Comparison of ENCODE assay signal across 21 cellular contexts in genomic region chr18:78151948-78152725, GRCh38.
DNase-seq lines count a peak whose midpoint lies in the region; ATAC-seq, FAIRE-seq and TF ChIP-seq lines count a peak whose summit lies in the region.
"Had no signal": no experiment of that assay in that cellular context is flagged by ENCODE, and none has a peak within 500 bp of the region (broad histone marks: within the 10 kb centered on the region; RNA-seq: fewer than 3 reads in every experiment).

No MANE protein-coding gene starts in this region.

- intact Hi-C loops in GM12878 (cut with micrococcal nuclease; ENCODE audit: unreplicated experiment) (no loop called here), esophagus muscularis mucosa (cut with DNase I) (no loop called here), sciatic nerve (cut with DNase I) (no loop called here), testis (cut with DNase I; ENCODE audit: low total_unique reads) (no loop called here)

- H4K20me1 ChIP-seq in GM12878 (ENCODE audit: control insufficient read depth, insufficient read depth): no peaks in the 10 kb centered on the region

- TF ChIP-seq RAD21 in GM12878 (IDR thresholded peaks at IDR 0.05; ENCODE audit: insufficient read depth, low read depth, low read length): no peak

- no peak overlapping the region for H2AFZ ChIP-seq in GM12878 (ENCODE audit: control insufficient read depth, low read depth, low read length)
- H2AFZ ChIP-seq: GM23338 had no signal

- in situ Hi-C loops in GM12878 (cut with MboI): no loop called here

- H3K27me3 ChIP-seq in GM12878 (replicated peaks in 1 of 2; ENCODE audit: control insufficient read depth in 2 of 2, insufficient read depth in 2 of 2, low read length in 1 of 2) (no peaks in the 10 kb centered on the region), esophagus muscularis mucosa (peaks cover 0 to 7% (median 0%) of the 10 kb centered on the region in 4 donors), right atrium auricular region (no peaks in the 10 kb centered on the region), testis (no peaks in the 10 kb centered on the region)
- H3K27me3 ChIP-seq: BE2C had no signal

- no peaks in the 10 kb centered on the region for H3K79me2 ChIP-seq in GM12878 (ENCODE audit: control insufficient read depth, insufficient read depth, low read length)

- no peaks in the 10 kb centered on the region for H3K4me1 Mint-ChIP-seq in osteocyte (ENCODE audit: unreplicated experiment)
- H3K4me1 Mint-ChIP-seq: CD4-positive, CD25-positive, alpha-beta regulatory T cell; CD8-positive, alpha-beta memory T cell; GM23338 had no signal

- ATAC-seq in GM12878: no peak
- peak; percentile 10 for ATAC-seq in sciatic nerve
- ATAC-seq: GM23338 had no signal

- RAD21 ChIA-PET in GM12878 (lab: Charles Lee; ENCODE audit: unreplicated experiment): no interaction called here

- no peaks in the 10 kb centered on the region for H3K27me3 Mint-ChIP-seq in osteocyte (ENCODE audit: unreplicated experiment)
- H3K27me3 Mint-ChIP-seq: CD4-positive, CD25-positive, alpha-beta regulatory T cell; CD8-positive, alpha-beta memory T cell had no signal

- WGBS in GM12878 (ENCODE audit: insufficient coverage, insufficient replicate concordance, low lambda C conversion rate, missing lambda C conversion rate): 42% methylated on average over 16 of the region's 17 CpGs
- WGBS in esophagus muscularis mucosa: 94% methylated on average over 17 of the region's 17 CpGs
- 56 to 80% methylated on average over 17 of the region's 17 CpGs for WGBS in testis, 2 donors

- BruUV-seq in GM12878 (replicated peaks; lab: Mats Ljungman, UMichigan): no TSS peak

- CTCF ChIA-PET in HEK293 (lab: Yijun Ruan, JAX): interaction anchor here (1.3 kb wide), 1 partner anchor 9 kb away, joined by 4 read pairs; no protein-coding TSS in a partner anchor
- CTCF ChIA-PET in GM12878 (lab: Yijun Ruan, JAX): no interaction called here

- peaks cover 37% of the 10 kb centered on the region for H3K9me3 Mint-ChIP-seq in osteocyte (ENCODE audit: unreplicated experiment)

- H3K4me1 ChIP-seq in HEK293 (ENCODE audit: control insufficient read depth, insufficient read depth, low read length): no peaks in the 10 kb centered on the region
- no peaks in the 10 kb centered on the region for H3K4me1 ChIP-seq in GM12878 (ENCODE audit: control insufficient read depth, insufficient read depth, low read length)
- no peaks in the 10 kb centered on the region for H3K4me1 ChIP-seq in esophagus muscularis mucosa
- H3K4me1 ChIP-seq in right atrium auricular region: no peaks in the 10 kb centered on the region
- no peaks in the 10 kb centered on the region for H3K4me1 ChIP-seq in testis
- H3K4me1 ChIP-seq: BE2C had no signal

- H3K27ac ChIP-seq in HEK293 (ENCODE audit: extremely low read depth, low read depth, low read length) (no peak overlapping the region), GM12878 (ENCODE audit: control insufficient read depth, insufficient read depth) (no peak overlapping the region), esophagus muscularis mucosa (replicated peaks in 1 of 4) (no peak overlapping the region), right atrium auricular region (no peak overlapping the region), testis (no peak overlapping the region)

- POLR2A ChIA-PET in HEK293 (lab: Yijun Ruan, JAX) (no interaction called here), GM12878 (lab: Charles Lee) (no interaction called here)

- no peak for TF ChIP-seq CTCF in HEK293 (tag by site-specific recombination; IDR thresholded peaks at IDR 0.05)
- TF ChIP-seq CTCF in GM12878 (IDR thresholded peaks at IDR 0.05 in 2 of 3, conservative IDR thresholded peaks at IDR 0.05 in 1 of 3; ENCODE audit: control insufficient read depth in 2 of 3, extremely low read depth in 1 of 3, insufficient read depth in 1 of 3, low read depth in 3 of 3, low read length in 3 of 3): no peak
- no peak for TF ChIP-seq CTCF in esophagus muscularis mucosa (IDR thresholded peaks at IDR 0.05)
- no peak for TF ChIP-seq CTCF in right atrium auricular region (IDR thresholded peaks at IDR 0.05)
- TF ChIP-seq CTCF in osteocyte (IDR thresholded peaks at IDR 0.05): no peak
- TF ChIP-seq CTCF in testis (IDR thresholded peaks at IDR 0.05): no peak

- TF ChIP-seq POLR2A in GM12878 (IDR thresholded peaks at IDR 0.05; ENCODE audit: low read depth, low read length) (no peak), esophagus muscularis mucosa (IDR thresholded peaks at IDR 0.05; ENCODE audit: low read depth) (no peak), testis (IDR thresholded peaks at IDR 0.05) (no peak)

- H3K4me3 ChIP-seq in HEK293 (ENCODE audit: low read depth, low read length): no peak overlapping the region
- no peak overlapping the region for H3K4me3 ChIP-seq in GM12878
- no peak overlapping the region for H3K4me3 ChIP-seq in esophagus muscularis mucosa
- no peak overlapping the region for H3K4me3 ChIP-seq in right atrium auricular region
- no peak overlapping the region for H3K4me3 ChIP-seq in testis
- H3K4me3 ChIP-seq: GM23338 had no signal

- SMC1A ChIA-PET in GM12878 (lab: Charles Lee; ENCODE audit: uncharacterized antibody, unreplicated experiment): no interaction called here

- no peak for FAIRE-seq in GM12878 (lab: Jason Lieb, UNC)
- FAIRE-seq: A204.1, D721Med had no signal

- no peak overlapping the region for H3K9ac ChIP-seq in GM12878 (ENCODE audit: control insufficient read depth, insufficient read depth, low read length)

- no peak overlapping the region for H3K27ac Mint-ChIP-seq in osteocyte (ENCODE audit: unreplicated experiment)
- H3K27ac Mint-ChIP-seq: CD4-positive, CD25-positive, alpha-beta regulatory T cell; CD8-positive, alpha-beta memory T cell; GM23338 had no signal

- no peaks in the 10 kb centered on the region for H3K9me3 ChIP-seq in HEK293 (ENCODE audit: control insufficient read depth, insufficient read depth, low read depth, low read length)
- H3K9me3 ChIP-seq in GM12878 (replicated peaks; ENCODE audit: control insufficient read depth, insufficient read depth, low read length): no peaks in the 10 kb centered on the region; the same call in 1 of the 3 replicates
- no peaks in the 10 kb centered on the region for H3K9me3 ChIP-seq in esophagus muscularis mucosa
- H3K9me3 ChIP-seq in right atrium auricular region: no peaks in the 10 kb centered on the region
- no peaks in the 10 kb centered on the region for H3K9me3 ChIP-seq in testis
- H3K9me3 ChIP-seq: BE2C had no signal

- no peak for DNase-seq in GM12878 (ENCODE audit: low read depth, low spot score)
- peak; percentile 45 for DNase-seq in esophagus muscularis mucosa (ENCODE audit: extremely low spot score)
- DNase-seq in sciatic nerve (ENCODE audit: low spot score): no peak
- DNase-seq in right atrium auricular region (ENCODE audit: low spot score): no peak
- no peak for DNase-seq in osteocyte (ENCODE audit: extremely low spot score, unreplicated experiment)
- no peak for DNase-seq in testis
- no peak for DNase-seq in NCI-H526 (lab: John Stamatoyannopoulos, UW)
- DNase-seq: ACHN; BE2C; C1 segment of cervical spinal cord; CD4-positive, CD25-positive, alpha-beta regulatory T cell; CD8-positive, alpha-beta memory T cell; COR-L47; DMS153; DMS79; GDM1; H7 had no signal

- TF ChIP-seq EP300 in GM12878 (IDR thresholded peaks at IDR 0.05; ENCODE audit: borderline replicate concordance in 1 of 2, control insufficient read depth in 1 of 2, low read depth in 2 of 2, low read length in 2 of 2): no peak
- TF ChIP-seq EP300 in esophagus muscularis mucosa (IDR thresholded peaks at IDR 0.05): no peak

- H3K36me3 ChIP-seq in HEK293 (ENCODE audit: control insufficient read depth in 2 of 2, insufficient read depth in 1 of 2, low read length in 2 of 2) (no peaks in the 10 kb centered on the region), GM12878 (ENCODE audit: control insufficient read depth in 2 of 2, insufficient read depth in 2 of 2, low read length in 1 of 2) (no peaks in the 10 kb centered on the region), esophagus muscularis mucosa (no peaks in the 10 kb centered on the region), right atrium auricular region (no peaks in the 10 kb centered on the region), testis (ENCODE audit: low read depth, missing control alignments) (no peaks in the 10 kb centered on the region)
- H3K36me3 ChIP-seq: BE2C had no signal

- no peak overlapping the region for H3K4me3 Mint-ChIP-seq in osteocyte (ENCODE audit: unreplicated experiment)
- H3K4me3 Mint-ChIP-seq: CD4-positive, CD25-positive, alpha-beta regulatory T cell; CD8-positive, alpha-beta memory T cell; GM23338 had no signal

- no peaks in the 10 kb centered on the region for H3K36me3 Mint-ChIP-seq in osteocyte (ENCODE audit: unreplicated experiment)
- H3K36me3 Mint-ChIP-seq: CD4-positive, CD25-positive, alpha-beta regulatory T cell; CD8-positive, alpha-beta memory T cell had no signal

- no peak overlapping the region for H3K4me2 ChIP-seq in GM12878 (ENCODE audit: control insufficient read depth, insufficient read depth)
- H3K4me2 ChIP-seq: GM23338 had no signal

TF ChIP-seq in HEK293, 187 proteins besides CTCF, POLR2A, EP300 and RAD21:
- 0 out of 2 replicates have a peak, but pooled peaks have one; percentile 35 for TF ChIP-seq SCRT1 (tag by site-specific recombination; IDR thresholded peaks at IDR 0.05; ENCODE audit: borderline replicate concordance)
- no peak for TF ChIP-seq ZNF791 (tag by site-specific recombination; IDR thresholded peaks at IDR 0.05)
- no peak for TF ChIP-seq SALL2 (tag by site-specific recombination; IDR thresholded peaks at IDR 0.05; ENCODE audit: borderline replicate concordance)
- TF ChIP-seq ZFP41 (tag by site-specific recombination; IDR thresholded peaks at IDR 0.05; ENCODE audit: borderline replicate concordance): no peak
- TF ChIP-seq ZNF169 (tag by site-specific recombination; IDR thresholded peaks at IDR 0.05): no peak
- no peak for TF ChIP-seq GFI1B (tag by site-specific recombination; IDR thresholded peaks at IDR 0.05)
- no peak for TF ChIP-seq ZNF202 (tag by site-specific recombination; IDR thresholded peaks at IDR 0.05; ENCODE audit: borderline replicate concordance)
- TF ChIP-seq KLF10 (tag by site-specific recombination; IDR thresholded peaks at IDR 0.05): no peak

TF ChIP-seq in GM12878, 131 proteins besides CTCF, POLR2A, EP300 and RAD21 (continues in another document):
- TF ChIP-seq, protein P1, sequence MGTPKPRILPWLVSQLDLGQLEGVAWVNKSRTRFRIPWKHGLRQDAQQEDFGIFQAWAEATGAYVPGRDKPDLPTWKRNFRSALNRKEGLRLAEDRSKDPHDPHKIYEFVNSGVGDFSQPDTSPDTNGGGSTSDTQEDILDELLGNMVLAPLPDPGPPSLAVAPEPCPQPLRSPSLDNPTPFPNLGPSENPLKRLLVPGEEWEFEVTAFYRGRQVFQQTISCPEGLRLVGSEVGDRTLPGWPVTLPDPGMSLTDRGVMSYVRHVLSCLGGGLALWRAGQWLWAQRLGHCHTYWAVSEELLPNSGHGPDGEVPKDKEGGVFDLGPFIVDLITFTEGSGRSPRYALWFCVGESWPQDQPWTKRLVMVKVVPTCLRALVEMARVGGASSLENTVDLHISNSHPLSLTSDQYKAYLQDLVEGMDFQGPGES (IDR thresholded peaks at IDR 0.05): no peak
- no peak for TF ChIP-seq TCF12 (IDR thresholded peaks at IDR 0.05; ENCODE audit: low read depth, low read length)
